ENCODE assay signal across 8 cellular contexts in genomic region chr12:109475993-109476806, GRCh38. TPM values are rescaled to one million over a fixed set of nuclear protein-coding genes. Genes with fewer than 3 reads are reported as not detected.
A peak's percentile ranks its signal among the peaks of the same experiment; 100 is the strongest.
DNase-seq lines count a peak whose midpoint lies in the region; ATAC-seq and TF ChIP-seq lines count a peak whose summit lies in the region.

No MANE protein-coding gene starts in this region.

- peaks cover 2% of the 10 kb centered on the region for H3K36me3 Mint-ChIP-seq in activated CD8-positive, alpha-beta memory T cell treated with anti-CD3 and anti-CD28 coated beads, Interleukin-2, amount 10 ng/mL, durations not matched to agents 7 days and 5 days
- no peaks in the 10 kb centered on the region for H3K36me3 Mint-ChIP-seq in activated naive CD8-positive, alpha-beta T cell treated with anti-CD3 and anti-CD28 coated beads, Interleukin-2, amount 50 U/mL, for 24 hours (ENCODE audit: low read depth)

- H3K36me3 ChIP-seq in thoracic aorta, result no peaks in the 10 kb centered on the region

- no peak for TF ChIP-seq CTCF in thoracic aorta (IDR thresholded peaks at IDR 0.05)

- H3K27ac ChIP-seq in thoracic aorta, result peak overlapping the region; percentile 93 to 99

- ATAC-seq in activated CD8-positive, alpha-beta memory T cell treated with anti-CD3 and anti-CD28 coated beads, Interleukin-2, amount 10 ng/mL, durations not matched to agents 7 days and 5 days, result no peak
- ATAC-seq in activated naive CD8-positive, alpha-beta T cell treated with anti-CD3 and anti-CD28 coated beads, Interleukin-2, amount 50 U/mL, for 24 hours, result no peak
- ATAC-seq in left colon, result peak; percentile 29
- ATAC-seq in thoracic aorta (ENCODE audit: insufficient number of reproducible peaks, low FRiP score, low read depth), result no peak
- no peak for ATAC-seq in HG03135 (IDR thresholded peaks at IDR 0.05; ENCODE audit: unreplicated experiment)
- ATAC-seq in HG02678 (IDR thresholded peaks at IDR 0.05; ENCODE audit: unreplicated experiment), result no peak

- H3K4me1 Mint-ChIP-seq in activated CD8-positive, alpha-beta memory T cell treated with anti-CD3 and anti-CD28 coated beads, Interleukin-2, amount 10 ng/mL, durations not matched to agents 7 days and 5 days, result peaks cover 40% of the 10 kb centered on the region
- H3K4me1 Mint-ChIP-seq in activated naive CD8-positive, alpha-beta T cell treated with anti-CD3 and anti-CD28 coated beads, Interleukin-2, amount 50 U/mL, for 24 hours, result peaks cover 29% of the 10 kb centered on the region

- no peak for DNase-seq in activated CD8-positive, alpha-beta memory T cell treated with anti-CD3 and anti-CD28 coated beads, Interleukin-2, amount 10 ng/mL, durations not matched to agents 7 days and 5 days
- no peak for DNase-seq in activated CD8-positive, alpha-beta memory T cell treated with anti-CD3 and anti-CD28 coated beads for 24 hours
- no peak for DNase-seq in activated naive CD8-positive, alpha-beta T cell treated with anti-CD3 and anti-CD28 coated beads, Interleukin-2, amount 50 U/mL, for 24 hours
- DNase-seq in left colon (peak in 1 of 2 donors; percentile 30), thoracic aorta (ENCODE audit: low spot score) (no peak), AG08396 (ENCODE audit: low spot score) (no peak)

- no peaks in the 10 kb centered on the region for H3K27me3 Mint-ChIP-seq in activated CD8-positive, alpha-beta memory T cell treated with anti-CD3 and anti-CD28 coated beads, Interleukin-2, amount 10 ng/mL, durations not matched to agents 7 days and 5 days
- H3K27me3 Mint-ChIP-seq in activated naive CD8-positive, alpha-beta T cell treated with anti-CD3 and anti-CD28 coated beads, Interleukin-2, amount 50 U/mL, for 24 hours, result no peaks in the 10 kb centered on the region

- peak overlapping the region; percentile 98 for H3K4me3 Mint-ChIP-seq in activated CD8-positive, alpha-beta memory T cell treated with anti-CD3 and anti-CD28 coated beads, Interleukin-2, amount 10 ng/mL, durations not matched to agents 7 days and 5 days
- peak overlapping the region; percentile 97 for H3K4me3 Mint-ChIP-seq in activated naive CD8-positive, alpha-beta T cell treated with anti-CD3 and anti-CD28 coated beads, Interleukin-2, amount 50 U/mL, for 24 hours

- peak overlapping the region; percentile 99 for H3K27ac Mint-ChIP-seq in activated CD8-positive, alpha-beta memory T cell treated with anti-CD3 and anti-CD28 coated beads, Interleukin-2, amount 10 ng/mL, durations not matched to agents 7 days and 5 days
- peak overlapping the region; percentile 96 for H3K27ac Mint-ChIP-seq in activated naive CD8-positive, alpha-beta T cell treated with anti-CD3 and anti-CD28 coated beads, Interleukin-2, amount 50 U/mL, for 24 hours

- H3K9me3 ChIP-seq in thoracic aorta, result no peaks in the 10 kb centered on the region

- no peaks in the 10 kb centered on the region for H3K9me3 Mint-ChIP-seq in activated CD8-positive, alpha-beta memory T cell treated with anti-CD3 and anti-CD28 coated beads, Interleukin-2, amount 10 ng/mL, durations not matched to agents 7 days and 5 days (ENCODE audit: low read depth)
- H3K9me3 Mint-ChIP-seq in activated naive CD8-positive, alpha-beta T cell treated with anti-CD3 and anti-CD28 coated beads, Interleukin-2, amount 50 U/mL, for 24 hours, result no peaks in the 10 kb centered on the region

- H3K27me3 ChIP-seq in thoracic aorta (replicated peaks; ENCODE audit: insufficient read depth), result no peaks in the 10 kb centered on the region

- H3K4me1 ChIP-seq in thoracic aorta (ENCODE audit: control insufficient read depth in 1 of 2, low read depth in 2 of 2), result peaks cover 33 to 63% of the 10 kb centered on the region in 2 donors

- intact Hi-C loops in left colon (cut with DNase I, micrococcal nuclease), result no loop called here

- CTCF ChIA-PET in activated CD8-positive, alpha-beta memory T cell treated with anti-CD3 and anti-CD28 coated beads, Interleukin-2, amount 10 ng/mL, durations not matched to agents 7 days and 5 days (lab: Charles Lee), result interaction anchor here (1.5 to 3.1 kb wide), 3 partner anchors 43 to 369 kb away, joined by 6 to 10 read pairs (median 9); no protein-coding TSS in a partner anchor

- peak overlapping the region; percentile 77 for H3K4me3 ChIP-seq in thoracic aorta

RNA-seq across cellular contexts. Expression of gene KCTD10, which starts 0.9 kb away (rescaled TPM):
- total RNA-seq in activated CD8-positive, alpha-beta memory T cell treated with anti-CD3 and anti-CD28 coated beads, Interleukin-2, amount 10 ng/mL, durations not matched to agents 7 days and 5 days, result 10 to 100 TPM; 27.2 to 43.2 TPM
- total RNA-seq in left colon (10 to 100 TPM; 62.8 to 86.8 TPM), thoracic aorta (100 to 1,000 TPM; 109 to 271 TPM)

RNA-seq across cellular contexts. Expression of gene UBE3B, which starts 1.2 kb away (rescaled TPM):
- total RNA-seq in activated CD8-positive, alpha-beta memory T cell treated with anti-CD3 and anti-CD28 coated beads, Interleukin-2, amount 10 ng/mL, durations not matched to agents 7 days and 5 days, result 10 to 100 TPM; 36.6 to 39.0 TPM
- 10 to 100 TPM; 47.7 to 50.7 TPM for total RNA-seq in left colon
- total RNA-seq in thoracic aorta, result 10 to 100 TPM; 41.4 to 75.3 TPM
